In genomic region chr18:23452728-23453656, GRCh38 we compare ENCODE assay signal across 1 cellular context.
TF ChIP-seq lines count a peak whose summit lies in the region.

TSS of gene RIOK3 (plus strand) at chr18:23453287. CDS start at chr18:23453440, 153 bp downstream.

TF ChIP-seq in HepG2, 621 proteins besides CTCF, POLR2A, EP300 and RAD21 (continued from another document and continues in another):
- TF ChIP-seq PAXIP1 (CRISPR knock-in tag; conservative IDR thresholded peaks at IDR 0.05): peak; percentile 63; the same call in 1 of the 2 replicates
- TF ChIP-seq HOXA9 (CRISPR knock-in tag; IDR thresholded peaks at IDR 0.05; ENCODE audit: borderline replicate concordance): no peak
- TF ChIP-seq ZNF251 (CRISPR knock-in tag; IDR thresholded peaks at IDR 0.05): no peak
- 0 out of 2 replicates have a peak, but pooled peaks have one; percentile 16 for TF ChIP-seq ZNF142 (CRISPR knock-in tag; IDR thresholded peaks at IDR 0.05)
- no peak for TF ChIP-seq MBD4 (IDR thresholded peaks at IDR 0.05; ENCODE audit: borderline replicate concordance, low read length)
- TF ChIP-seq TAF1 (CRISPR knock-in tag; IDR thresholded peaks at IDR 0.05): peak; percentile 74
- TF ChIP-seq SIX1 (CRISPR knock-in tag; IDR thresholded peaks at IDR 0.05; ENCODE audit: borderline replicate concordance): peak; percentile 10; the same call in 1 of the 2 replicates
- TF ChIP-seq MLX (CRISPR knock-in tag; IDR thresholded peaks at IDR 0.05): no peak
- no peak for TF ChIP-seq ZNF674 (CRISPR knock-in tag; IDR thresholded peaks at IDR 0.05; ENCODE audit: low read depth)
- TF ChIP-seq PTBP1 (IDR thresholded peaks at IDR 0.05; ENCODE audit: low read depth, low read length, poor library complexity, severe bottlenecking): no peak
- TF ChIP-seq NKX3-1 (CRISPR knock-in tag; IDR thresholded peaks at IDR 0.05): no peak
- TF ChIP-seq ZNF704 (CRISPR knock-in tag; IDR thresholded peaks at IDR 0.05; ENCODE audit: borderline replicate concordance): no peak
- TF ChIP-seq PHF20 (CRISPR knock-in tag; IDR thresholded peaks at IDR 0.05): peak; percentile 80
- TF ChIP-seq IRF9 (CRISPR knock-in tag; IDR thresholded peaks at IDR 0.05; ENCODE audit: borderline replicate concordance): peak; percentile 87; the same call in 1 of the 2 replicates
- TF ChIP-seq ZNF501 (CRISPR knock-in tag; IDR thresholded peaks at IDR 0.05): peak; percentile 80
- no peak for TF ChIP-seq SMC3 (IDR thresholded peaks at IDR 0.05; ENCODE audit: low read length)
- TF ChIP-seq MEF2D (CRISPR knock-in tag; IDR thresholded peaks at IDR 0.05): peak; percentile 45; the same call in 1 of the 2 replicates
- TF ChIP-seq ERF (CRISPR knock-in tag; IDR thresholded peaks at IDR 0.05): no peak
- no peak; the same call in 1 of the 2 replicates for TF ChIP-seq SOX5 (CRISPR knock-in tag; IDR thresholded peaks at IDR 0.05; ENCODE audit: borderline replicate concordance)
- TF ChIP-seq ZXDC (CRISPR knock-in tag; IDR thresholded peaks at IDR 0.05): no peak
- no peak for TF ChIP-seq MLXIP (CRISPR knock-in tag; IDR thresholded peaks at IDR 0.05; ENCODE audit: borderline replicate concordance)
- no peak for TF ChIP-seq ZBTB10 (CRISPR knock-in tag; IDR thresholded peaks at IDR 0.05; ENCODE audit: borderline replicate concordance)
- peak; percentile 96; the same call in 2 of the 3 replicates for TF ChIP-seq MXI1 (IDR thresholded peaks at IDR 0.05; ENCODE audit: borderline replicate concordance, low read depth, low read length)
- peak; percentile 84; the same call in 1 of the 2 replicates for TF ChIP-seq KDM5B (CRISPR knock-in tag; IDR thresholded peaks at IDR 0.05; ENCODE audit: borderline replicate concordance)
- no peak for TF ChIP-seq FOXO4 (CRISPR knock-in tag; conservative IDR thresholded peaks at IDR 0.05)
- TF ChIP-seq ZNF678 (CRISPR knock-in tag; IDR thresholded peaks at IDR 0.05): no peak; the same call in 1 of the 2 replicates
- peak; percentile 33; the same call in 1 of the 2 replicates for TF ChIP-seq RAD51 (IDR thresholded peaks at IDR 0.05; ENCODE audit: borderline replicate concordance)
- 0 out of 2 replicates have a peak, but pooled peaks have one; percentile 81 for TF ChIP-seq CAMTA2 (CRISPR knock-in tag; IDR thresholded peaks at IDR 0.05; ENCODE audit: borderline replicate concordance)
- no peak for TF ChIP-seq SIX4 (CRISPR knock-in tag; IDR thresholded peaks at IDR 0.05)
- no peak for TF ChIP-seq JUNB (CRISPR knock-in tag; IDR thresholded peaks at IDR 0.05; ENCODE audit: borderline replicate concordance)
- no peak for TF ChIP-seq NR1H2 (CRISPR knock-in tag; IDR thresholded peaks at IDR 0.05; ENCODE audit: borderline replicate concordance, low read depth)
- 0 out of 2 replicates have a peak, but pooled peaks have one; percentile 35 for TF ChIP-seq ZNF724P (CRISPR knock-in tag; IDR thresholded peaks at IDR 0.05; ENCODE audit: borderline replicate concordance)
- TF ChIP-seq ZNF569 (CRISPR knock-in tag; IDR thresholded peaks at IDR 0.05; ENCODE audit: borderline replicate concordance): no peak
- TF ChIP-seq MIXL1 (CRISPR knock-in tag; IDR thresholded peaks at IDR 0.05): no peak
